ENCODE assay signal across 11 cellular contexts in genomic region chr4:141705747-141706377, GRCh38.
A peak's percentile ranks its signal among the peaks of the same experiment; 100 is the strongest.
DNase-seq lines count a peak whose midpoint lies in the region; ATAC-seq lines count a peak whose summit lies in the region.
"Had no signal": no experiment of that assay in that cellular context is flagged by ENCODE, and none has a peak within 500 bp of the region (broad histone marks: within the 10 kb centered on the region; RNA-seq: fewer than 3 reads in every experiment).

No MANE protein-coding gene starts in this region.

- H3K4me1 Mint-ChIP-seq in central memory CD8-positive, alpha-beta T cell = peaks cover 35% of the 10 kb centered on the region

- H3K36me3 Mint-ChIP-seq in central memory CD8-positive, alpha-beta T cell (ENCODE audit: insufficient read depth) = peaks cover 2% of the 10 kb centered on the region

- peak overlapping the region; percentile 20 for H3K27ac Mint-ChIP-seq in central memory CD8-positive, alpha-beta T cell (ENCODE audit: low read depth)

- no peak for DNase-seq in central memory CD8-positive, alpha-beta T cell (ENCODE audit: low spot score in 2 of 2)
- DNase-seq in NAMALWA (ENCODE audit: low spot score) (no peak), cerebellum (ENCODE audit: low spot score) (no peak), epidermal melanocyte (ENCODE audit: insufficient read length, low spot score) (no peak), NCI-H526 treated with DMSO at 0.1 percent for 48 hours (lab: John Stamatoyannopoulos, UW) (no peak)
- DNase-seq: IMR-90, left lung, SK-N-SH had no signal

- no peaks in the 10 kb centered on the region for H3K27me3 Mint-ChIP-seq in central memory CD8-positive, alpha-beta T cell

- H3K4me3 Mint-ChIP-seq in central memory CD8-positive, alpha-beta T cell = no peak overlapping the region

- ATAC-seq in GM18517 (IDR thresholded peaks at IDR 0.05; ENCODE audit: unreplicated experiment) = peak; percentile 69
- peak; percentile 64 for ATAC-seq in GM21619 (IDR thresholded peaks at IDR 0.05; ENCODE audit: unreplicated experiment)
- peak; percentile 74 for ATAC-seq in HG03159 (IDR thresholded peaks at IDR 0.05; ENCODE audit: unreplicated experiment)
- ATAC-seq in central memory CD8-positive, alpha-beta T cell (replicated peaks; ENCODE audit: extremely low read depth, poor library complexity, severe bottlenecking) = peak; percentile 68
- ATAC-seq: left lung had no signal

- H3K9me3 Mint-ChIP-seq in central memory CD8-positive, alpha-beta T cell = no peaks in the 10 kb centered on the region
